15 cellular contexts compared by ENCODE assay signal in the genomic region with DNA sequence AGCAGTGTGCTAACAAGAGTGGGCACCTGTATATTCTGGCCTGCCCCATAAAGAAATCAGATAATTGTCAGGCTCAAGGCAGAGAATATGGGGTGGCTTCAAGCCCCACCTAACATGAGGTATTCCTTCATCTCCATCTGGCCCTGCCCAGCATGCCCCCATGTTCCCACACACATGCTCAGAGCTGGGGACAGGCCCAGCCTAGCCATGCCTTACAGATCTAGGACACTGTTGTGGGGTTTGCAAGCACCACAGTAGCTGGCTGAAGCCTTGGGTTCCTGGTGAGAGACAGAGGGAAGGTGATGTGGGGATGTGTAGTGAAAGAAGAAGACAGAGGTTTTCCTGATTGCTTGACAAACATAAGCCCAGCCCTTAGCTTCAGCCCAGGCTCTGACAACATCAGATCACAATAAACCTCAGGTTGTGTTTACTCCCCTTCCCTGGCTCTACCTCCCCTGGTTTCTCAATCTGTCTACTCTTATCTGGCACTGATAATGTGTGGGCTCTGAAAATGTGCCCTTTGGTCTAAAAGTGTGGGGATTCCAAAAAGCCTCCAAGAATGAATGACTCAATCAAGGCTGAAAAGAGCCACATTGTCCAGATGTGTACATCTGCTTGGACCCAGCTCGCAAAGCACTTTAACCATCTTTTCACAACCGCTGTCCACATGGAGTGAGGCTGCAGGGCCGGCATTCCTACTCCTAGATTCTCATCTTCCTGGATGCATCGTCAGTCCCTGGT. TPM values are rescaled to one million over a fixed set of nuclear protein-coding genes. Genes with fewer than 3 reads are reported as not detected.
DNase-seq lines count a peak whose midpoint lies in the region; ATAC-seq and TF ChIP-seq lines count a peak whose summit lies in the region.
"Had no signal": no experiment of that assay in that cellular context is flagged by ENCODE, and none has a peak within 500 bp of the region (broad histone marks: within the 10 kb centered on the region; RNA-seq: fewer than 3 reads in every experiment).

No MANE protein-coding gene starts in this region.

- peaks cover 3% of the 10 kb centered on the region; the same call in 1 of the 2 replicates for H3K27me3 Mint-ChIP-seq in WTC11 (ENCODE audit: low read depth)
- H3K27me3 Mint-ChIP-seq: activated naive CD8-positive, alpha-beta T cell; dendritic cell treated with granulocyte-macrophage colony-stimulating factor and Interleukin-4, amounts not matched to agents 40 ng/mL and 50 ng/mL, for 4 days had no signal

- H3K36me3 Mint-ChIP-seq in WTC11, result peaks cover 17% of the 10 kb centered on the region

- no peaks in the 10 kb centered on the region for H3K27me3 ChIP-seq in upper lobe of left lung

- TF ChIP-seq CTCF in WTC11 (IDR thresholded peaks at IDR 0.05) (no peak), fibroblast of villous mesenchyme (IDR thresholded peaks at IDR 0.05; ENCODE audit: insufficient read depth, low read depth, low read length) (no peak), mucosa of descending colon (IDR thresholded peaks at IDR 0.05) (no peak), upper lobe of left lung (IDR thresholded peaks at IDR 0.05) (no peak)

- H3K27ac ChIP-seq in upper lobe of left lung, result peak overlapping the region; percentile 44 to 71 (median 54)

- no peak for ATAC-seq in WTC11
- ATAC-seq in mucosa of descending colon, result peak; percentile 48
- peak; percentile 4 to 37 for ATAC-seq in upper lobe of left lung (ENCODE audit: low FRiP score in 2 of 2)
- ATAC-seq in GM18517 (IDR thresholded peaks at IDR 0.05; ENCODE audit: unreplicated experiment), result no peak
- ATAC-seq: K562 had no signal

- no peak for TF ChIP-seq POLR2A in upper lobe of left lung (IDR thresholded peaks at IDR 0.05)

- H3K4me1 Mint-ChIP-seq in WTC11, result peaks cover 6% of the 10 kb centered on the region; the same call in 1 of the 2 replicates

- H3K9me3 ChIP-seq in mucosa of descending colon, result no peaks in the 10 kb centered on the region
- no peaks in the 10 kb centered on the region for H3K9me3 ChIP-seq in upper lobe of left lung

- CTCF ChIA-PET in WTC11 (lab: Charles Lee), result interaction anchor here (0.6 to 2.1 kb wide), 4 partner anchors 24 to 262 kb away, joined by 3 to 8 read pairs (median 4); no protein-coding TSS in a partner anchor

- peaks cover 14% of the 10 kb centered on the region; the same call in 1 of the 2 replicates for H3K9me3 Mint-ChIP-seq in WTC11

- no peak overlapping the region for H3K4me3 Mint-ChIP-seq in WTC11
- H3K4me3 Mint-ChIP-seq: activated naive CD8-positive, alpha-beta T cell; dendritic cell treated with granulocyte-macrophage colony-stimulating factor and Interleukin-4, amounts not matched to agents 40 ng/mL and 50 ng/mL, for 4 days had no signal

- POLR2A ChIA-PET in WTC11 (lab: Charles Lee), result interaction anchor here (0.6 kb wide), 2 partner anchors 49 to 170 kb away, joined by 3 to 7 read pairs; no protein-coding TSS in a partner anchor

- no peak overlapping the region; the same call in 1 of the 2 replicates for H3K27ac Mint-ChIP-seq in WTC11
- H3K27ac Mint-ChIP-seq: activated naive CD8-positive, alpha-beta T cell; dendritic cell treated with granulocyte-macrophage colony-stimulating factor and Interleukin-4, amounts not matched to agents 40 ng/mL and 50 ng/mL, for 4 days had no signal

- no peak for DNase-seq in WTC11 (ENCODE audit: low spot score)
- peak; percentile 99 for DNase-seq in fibroblast of villous mesenchyme (ENCODE audit: low read depth)
- peak in 1 of 3 donors; percentile 22 for DNase-seq in mucosa of descending colon
- DNase-seq in upper lobe of left lung, result no peak
- DNase-seq in GOT3 (lab: John Stamatoyannopoulos, UW), result no peak
- DNase-seq in NCI-H187 treated with DMSO at 0.1 percent for 48 hours (lab: John Stamatoyannopoulos, UW), result no peak
- no peak for DNase-seq in amniotic stem cell (lab: John Stamatoyannopoulos, UW)
- DNase-seq: NCI-H1436, retina, SHP77, substantia nigra had no signal

- no peak overlapping the region for H3K4me3 ChIP-seq in fibroblast of villous mesenchyme (ENCODE audit: low read depth, low read length)
- H3K4me3 ChIP-seq in mucosa of descending colon, result no peak overlapping the region
- no peak overlapping the region for H3K4me3 ChIP-seq in upper lobe of left lung
- H3K4me3 ChIP-seq: K562 had no signal

- 81 to 85% methylated on average over 4 of the region's 4 CpGs for WGBS in upper lobe of left lung, 2 donors

- H3K4me1 ChIP-seq in mucosa of descending colon (ENCODE audit: low read depth), result peaks cover 7% of the 10 kb centered on the region
- H3K4me1 ChIP-seq in upper lobe of left lung, result peaks cover 14 to 47% (median 25%) of the 10 kb centered on the region in 4 donors

- no peaks in the 10 kb centered on the region for H3K36me3 ChIP-seq in mucosa of descending colon (ENCODE audit: low read depth)
- H3K36me3 ChIP-seq in upper lobe of left lung, result no peaks in the 10 kb centered on the region

- intact Hi-C loops in mucosa of descending colon (cut with DNase I, micrococcal nuclease), result no loop called here

- peak in 2 of 4 donors; percentile 37 to 39 for TF ChIP-seq EP300 in upper lobe of left lung (IDR thresholded peaks at IDR 0.05)

TF ChIP-seq in WTC11, 78 proteins besides CTCF, POLR2A, EP300 and RAD21:
- TF ChIP-seq NR3C1 (CRISPR knock-in tag; conservative IDR thresholded peaks at IDR 0.05; ENCODE audit: low read depth), result no peak
- TF ChIP-seq GABPB1 (CRISPR knock-in tag; IDR thresholded peaks at IDR 0.05), result 0 out of 2 replicates have a peak, but pooled peaks have one; percentile 43

RNA-seq across cellular contexts. Expression of a gene that starts 34.4 kb away (rescaled TPM):
- total RNA-seq in WTC11 (2021), result 4.9 to 8.3 TPM (median 6.5 TPM) in 3 replicates
- 5.2 and 6.5 TPM in 2 replicates for total RNA-seq in fibroblast of villous mesenchyme
- total RNA-seq in mucosa of descending colon, result 10 to 100 TPM in 1 of 3 donors, 1 to 10 TPM in 2; 4.8 to 17.5 (median 5.7) TPM
- total RNA-seq in upper lobe of left lung, result 10 to 100 TPM in 2 of 6 donors, 1 to 10 TPM in 3, not detected in 1; 4.7 to 38.8 (median 5.8) TPM

Comparison
In these comparisons a context has a peak if more than half of its experiments do, and no peak if none do; other contexts are left out.
1. ATAC-seq: peak in mucosa of descending colon (single experiment) and upper lobe of left lung (2 of 2); none in WTC11 (single experiment) and GM18517 (single experiment).